14 cellular contexts compared by ENCODE assay signal in genomic region chr1:70211536-70211935, GRCh38.
"Had no signal": no experiment of that assay in that cellular context is flagged by ENCODE, and none has a peak within 500 bp of the region (broad histone marks: within the 10 kb centered on the region; RNA-seq: fewer than 3 reads in every experiment).

No MANE protein-coding gene starts in this region.

- H3K4me3 Mint-ChIP-seq: natural killer cell had no signal

- H3K36me3 Mint-ChIP-seq: natural killer cell had no signal

- H3K27me3 ChIP-seq: body of pancreas, right atrium auricular region, tibial nerve had no signal

- H3K27ac ChIP-seq: body of pancreas, right atrium auricular region, tibial nerve had no signal

- H3K9me3 ChIP-seq: body of pancreas, right atrium auricular region, tibial nerve had no signal

- ATAC-seq: body of pancreas, left cardiac atrium, natural killer cell had no signal

- DNase-seq: activated CD4-positive, alpha-beta T cell treated with anti-CD3 and anti-CD28 coated beads for 4 hours; activated naive CD4-positive, alpha-beta T cell; amniotic stem cell; body of pancreas; erythroblast; glutamatergic neuron; left cardiac atrium; natural killer cell; posterior cingulate gyrus; small intestine; T-helper 1 cell had no signal

- H3K9me3 Mint-ChIP-seq: natural killer cell had no signal

- H3K4me3 ChIP-seq: body of pancreas, lung, right atrium auricular region, tibial nerve had no signal
